In genomic region chr6:36040958-36041357, GRCh38 we compare ENCODE assay signal across 27 cellular contexts. TPM values are rescaled to one million over a fixed set of nuclear protein-coding genes. Genes with fewer than 3 reads are reported as not detected.
DNase-seq lines count a peak whose midpoint lies in the region; ATAC-seq, FAIRE-seq and TF ChIP-seq lines count a peak whose summit lies in the region.
"Had no signal": no experiment of that assay in that cellular context is flagged by ENCODE, and none has a peak within 500 bp of the region (broad histone marks: within the 10 kb centered on the region; RNA-seq: fewer than 3 reads in every experiment).

No MANE protein-coding gene starts in this region.

- H3K36me3 Mint-ChIP-seq in WTC11 (no peaks in the 10 kb centered on the region), immature natural killer cell (no peaks in the 10 kb centered on the region)

- no peak for TF ChIP-seq CTCF in cardiac muscle cell (IDR thresholded peaks at IDR 0.05; ENCODE audit: low read depth, low read length)
- TF ChIP-seq CTCF in left ventricle myocardium inferior (IDR thresholded peaks at IDR 0.05; ENCODE audit: borderline replicate concordance): no peak
- no peak for TF ChIP-seq CTCF in WTC11 (IDR thresholded peaks at IDR 0.05)
- no peak for TF ChIP-seq CTCF in neutrophil (IDR thresholded peaks at IDR 0.05)
- TF ChIP-seq CTCF in D721Med (IDR thresholded peaks at IDR 0.05; ENCODE audit: insufficient read depth, missing control alignments): no peak
- no peak for TF ChIP-seq CTCF in foreskin fibroblast (IDR thresholded peaks at IDR 0.05; ENCODE audit: low read depth, low read length)

- H3K27ac Mint-ChIP-seq in WTC11 (peak overlapping the region; percentile 0; the same call in 1 of the 2 replicates), immature natural killer cell (peak overlapping the region in 4 of 6 donors; percentile 8 to 72 (median 50))
- H3K27ac Mint-ChIP-seq: IgD-negative memory B cell had no signal

- no peak for FAIRE-seq in D721Med (lab: Jason Lieb, UNC)
- FAIRE-seq: A204.1, GM19239 had no signal

- CTCF ChIA-PET in WTC11 (lab: Charles Lee): no interaction called here

- peaks cover 11% of the 10 kb centered on the region for H3K4me1 ChIP-seq in cardiac muscle cell (ENCODE audit: low read depth)
- H3K4me1 ChIP-seq in left ventricle myocardium inferior: peaks cover 53% of the 10 kb centered on the region
- H3K4me1 ChIP-seq in neutrophil (ENCODE audit: control insufficient read depth in 1 of 2, insufficient read depth in 1 of 2, low read depth in 1 of 2, low read length in 1 of 2): peaks cover 74 to 80% of the 10 kb centered on the region in 2 experiments
- H3K4me1 ChIP-seq: SJSA1 had no signal

- H3K9me3 ChIP-seq in cardiac muscle cell (ENCODE audit: low read depth) (no peaks in the 10 kb centered on the region), left ventricle myocardium inferior (replicated peaks) (no peaks in the 10 kb centered on the region), neutrophil (no peaks in the 10 kb centered on the region)
- H3K9me3 ChIP-seq: BLaER1, SJSA1 had no signal

- no peaks in the 10 kb centered on the region for H3K9me3 Mint-ChIP-seq in WTC11
- H3K9me3 Mint-ChIP-seq in immature natural killer cell: no peaks in the 10 kb centered on the region
- H3K9me3 Mint-ChIP-seq: CD8-positive, alpha-beta memory T cell; IgD-negative memory B cell had no signal

- H3K27ac ChIP-seq in cardiac muscle cell (peak overlapping the region; percentile 17), left ventricle myocardium inferior (replicated peaks) (no peak overlapping the region), neutrophil (peak overlapping the region; percentile 88)
- H3K27ac ChIP-seq: BLaER1, HL-60, SJSA1 had no signal

- H3K4me3 ChIP-seq in cardiac muscle cell: no peak overlapping the region
- H3K4me3 ChIP-seq in left ventricle myocardium inferior: no peak overlapping the region
- H3K4me3 ChIP-seq in neutrophil (ENCODE audit: low read depth in 1 of 2, low read length in 1 of 2): no peak overlapping the region
- H3K4me3 ChIP-seq in foreskin fibroblast (ENCODE audit: low read depth in 1 of 2, low read length in 2 of 2): no peak overlapping the region
- H3K4me3 ChIP-seq: BLaER1, SJSA1 had no signal

- H3K27me3 ChIP-seq in cardiac muscle cell (no peaks in the 10 kb centered on the region), left ventricle myocardium inferior (ENCODE audit: low read depth) (no peaks in the 10 kb centered on the region), neutrophil (no peaks in the 10 kb centered on the region)
- H3K27me3 ChIP-seq: BLaER1, SJSA1 had no signal

- no peak for DNase-seq in cardiac muscle cell (ENCODE audit: low read depth in 1 of 2, low spot score in 1 of 2)
- no peak for DNase-seq in left ventricle myocardium inferior
- no peak for DNase-seq in WTC11 (ENCODE audit: low spot score)
- no peak for DNase-seq in immature natural killer cell
- DNase-seq in D721Med (ENCODE audit: insufficient read length, low spot score): no peak
- DNase-seq in foreskin fibroblast: no peak
- DNase-seq: CD8-positive, alpha-beta memory T cell; DND-41; NCI-H1092; NCI-H1417 treated with DMSO at 0.1 percent for 48 hours; NCI-H1694 treated with DMSO at 0.1 percent for 48 hours; NCI-H2081; NCI-H2171; NCI-H226; NCI-H510A; NCI-H69; Right ventricle myocardium superior; RPMI8226 had no signal

- no peak for ATAC-seq in WTC11
- ATAC-seq in GM19397 (IDR thresholded peaks at IDR 0.05; ENCODE audit: unreplicated experiment): no peak

- H3K4me3 Mint-ChIP-seq in WTC11: no peak overlapping the region
- H3K4me3 Mint-ChIP-seq in immature natural killer cell: peak overlapping the region in 1 of 5 donors; percentile 3
- H3K4me3 Mint-ChIP-seq: IgD-negative memory B cell had no signal

- intact Hi-C loops in left ventricle myocardium inferior (cut with micrococcal nuclease): no loop called here

- H3K36me3 ChIP-seq in cardiac muscle cell (no peaks in the 10 kb centered on the region), left ventricle myocardium inferior (no peaks in the 10 kb centered on the region), neutrophil (peaks cover 10% of the 10 kb centered on the region)

- no peaks in the 10 kb centered on the region for H3K27me3 Mint-ChIP-seq in WTC11 (ENCODE audit: low read depth)
- H3K27me3 Mint-ChIP-seq in immature natural killer cell (ENCODE audit: low read depth in 3 of 3): peaks cover 0 to 2% (median 0%) of the 10 kb centered on the region in 3 donors
- H3K27me3 Mint-ChIP-seq: CD8-positive, alpha-beta memory T cell; IgD-negative memory B cell had no signal

- POLR2A ChIA-PET in WTC11 (lab: Charles Lee): no interaction called here

- H3K4me1 Mint-ChIP-seq in WTC11 (peaks cover 25% of the 10 kb centered on the region), immature natural killer cell (peaks cover 71 to 88% of the 10 kb centered on the region in 2 donors)

TF ChIP-seq in WTC11, 78 proteins besides CTCF, POLR2A, EP300 and RAD21 (continues in another document):
- TF ChIP-seq USF2 (CRISPR knock-in tag; IDR thresholded peaks at IDR 0.05) (no peak), ZNF423 (CRISPR knock-in tag; IDR thresholded peaks at IDR 0.05) (no peak), ZNF219 (CRISPR knock-in tag; IDR thresholded peaks at IDR 0.05; ENCODE audit: borderline replicate concordance) (no peak), SMAD4 (CRISPR knock-in tag; IDR thresholded peaks at IDR 0.05) (no peak), NFATC4 (CRISPR knock-in tag; IDR thresholded peaks at IDR 0.05) (no peak), FOXP4 (CRISPR knock-in tag; IDR thresholded peaks at IDR 0.05) (no peak), CREM (CRISPR knock-in tag; IDR thresholded peaks at IDR 0.05) (no peak), KAT7 (CRISPR knock-in tag; IDR thresholded peaks at IDR 0.05; ENCODE audit: borderline replicate concordance) (no peak), MLX (CRISPR knock-in tag; IDR thresholded peaks at IDR 0.05) (no peak), ZNF671 (CRISPR knock-in tag; IDR thresholded peaks at IDR 0.05) (no peak), ATF6 (CRISPR knock-in tag; IDR thresholded peaks at IDR 0.05) (no peak), JUN (CRISPR knock-in tag; IDR thresholded peaks at IDR 0.05) (no peak)

RNA-seq across cellular contexts. Expression of gene MAPK14, which starts 13.3 kb away (rescaled TPM):
- total RNA-seq in cardiac muscle cell (62.2 and 96.2 TPM in 2 replicates), left ventricle myocardium inferior (24.5 TPM), WTC11 (2021) (30.8 to 34.7 TPM (median 34.0 TPM) in 3 replicates)
- polyA plus RNA-seq in cardiac muscle cell (41.6 and 61.6 TPM in 2 replicates), immature natural killer cell (10 to 100 TPM; 34.4 to 71.8 (median 44.6) TPM)

RNA-seq across cellular contexts. Expression of gene SLC26A8, which starts 16.5 kb away (rescaled TPM):
- not detected in 2 replicates for total RNA-seq in cardiac muscle cell
- polyA plus RNA-seq in cardiac muscle cell: 0.37 TPM in 1 of 2 replicates, not detected in the other
- total RNA-seq in left ventricle myocardium inferior: not detected
- total RNA-seq in WTC11 (2021): 0.46 to 0.80 TPM (median 0.50 TPM) in 3 replicates
- not detected for polyA plus RNA-seq in immature natural killer cell
- total RNA-seq: CD8-positive, alpha-beta memory T cell; Right ventricle myocardium superior; SJSA1 had no signal
- polyA plus RNA-seq: AG04450; CD8-positive, alpha-beta memory T cell; IgD-negative memory B cell had no signal
